ENCODE assay signal across 8 cellular contexts in the genomic region with DNA sequence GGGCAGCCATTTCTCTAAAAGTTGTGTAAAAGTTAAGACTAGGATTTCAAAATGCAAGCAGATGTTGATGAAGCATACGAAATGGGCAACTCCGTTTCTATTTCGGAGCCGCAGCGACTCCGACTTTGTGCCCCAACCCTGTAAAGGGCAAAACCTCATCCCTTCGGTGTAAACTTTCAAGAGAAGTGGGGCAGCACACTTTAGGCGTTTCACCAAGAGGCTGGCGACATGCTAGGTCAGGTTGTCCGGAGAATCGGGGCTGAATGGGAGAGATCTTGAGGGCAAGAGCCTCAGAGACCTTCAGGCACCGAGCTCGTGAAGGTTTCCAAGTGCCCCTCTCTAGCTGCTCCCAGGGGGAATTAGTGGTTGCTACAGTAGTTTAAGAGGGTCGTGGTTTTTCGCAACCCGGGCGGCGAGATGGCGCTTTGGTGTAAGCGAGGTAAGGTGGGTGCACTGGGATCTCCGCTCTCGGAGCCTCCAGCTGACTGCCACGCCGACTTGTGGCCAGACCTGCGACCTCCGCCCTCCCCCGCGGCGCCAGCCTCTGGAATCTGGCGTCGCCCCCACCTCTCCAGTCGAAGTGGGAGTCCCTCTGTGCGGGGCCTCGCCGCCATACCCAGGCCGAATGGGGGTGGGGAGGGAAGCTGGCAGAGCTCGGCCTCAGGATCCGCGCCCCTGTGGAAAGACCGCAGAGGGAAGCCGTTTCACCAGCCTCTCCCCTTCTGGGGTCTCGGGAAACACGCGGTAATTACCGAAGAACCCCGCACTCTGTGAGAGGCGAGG. TPM values are rescaled to one million over a fixed set of nuclear protein-coding genes. Genes with fewer than 3 reads are reported as not detected.
A peak's percentile ranks its signal among the peaks of the same experiment; 100 is the strongest.
DNase-seq lines count a peak whose midpoint lies in the region; ATAC-seq and TF ChIP-seq lines count a peak whose summit lies in the region.

No MANE protein-coding gene starts in this region.

- H3K9me3 ChIP-seq in SJCRH30 (replicated peaks), result no peaks in the 10 kb centered on the region
- no peaks in the 10 kb centered on the region for H3K9me3 ChIP-seq in left ventricle myocardium inferior (replicated peaks)
- no peaks in the 10 kb centered on the region for H3K9me3 ChIP-seq in psoas muscle

- H3K4me1 Mint-ChIP-seq in activated naive CD8-positive, alpha-beta T cell treated with anti-CD3 and anti-CD28 coated beads, Interleukin-2, amount 50 U/mL, for 24 hours, result peaks cover 45% of the 10 kb centered on the region

- ATAC-seq in GM19438 (IDR thresholded peaks at IDR 0.05; ENCODE audit: low read depth, unreplicated experiment) (peak; percentile 20), psoas muscle (peak; percentile 66 to 82 (median 73))
- ATAC-seq in activated naive CD8-positive, alpha-beta T cell treated with anti-CD3 and anti-CD28 coated beads, Interleukin-2, amount 50 U/mL, for 24 hours, result peak; percentile 5

- no peaks in the 10 kb centered on the region for H3K27me3 ChIP-seq in SJCRH30
- H3K27me3 ChIP-seq in left ventricle myocardium inferior (ENCODE audit: low read depth), result no peaks in the 10 kb centered on the region
- no peaks in the 10 kb centered on the region for H3K27me3 ChIP-seq in psoas muscle (ENCODE audit: insufficient read depth in 3 of 3, low read length in 2 of 3)

- DNase-seq in C1 segment of cervical spinal cord (lab: John Stamatoyannopoulos, UW), result peak in 11 of 14 donors; percentile 68 to 90 (median 84)
- DNase-seq in HK-2 (ENCODE audit: unreplicated experiment), result peak; percentile 82
- peak; percentile 73 to 79 for DNase-seq in SJCRH30
- peak; percentile 63 for DNase-seq in activated naive CD8-positive, alpha-beta T cell treated with anti-CD3 and anti-CD28 coated beads, Interleukin-2, amount 50 U/mL, for 24 hours
- peak; percentile 74 for DNase-seq in left ventricle myocardium inferior
- peak; percentile 78 to 88 for DNase-seq in psoas muscle
- no peak for DNase-seq in GM19240 (ENCODE audit: insufficient read length, low spot score)

- peak overlapping the region; percentile 96 for H3K4me3 Mint-ChIP-seq in activated naive CD8-positive, alpha-beta T cell treated with anti-CD3 and anti-CD28 coated beads, Interleukin-2, amount 50 U/mL, for 24 hours

- peak overlapping the region; percentile 96 for H3K27ac Mint-ChIP-seq in activated naive CD8-positive, alpha-beta T cell treated with anti-CD3 and anti-CD28 coated beads, Interleukin-2, amount 50 U/mL, for 24 hours

- 0 to 1% (median 0%) methylated on average over 38 to 47 of the region's 47 CpGs for WGBS in psoas muscle, 3 donors

- H3K36me3 ChIP-seq in SJCRH30 (no peaks in the 10 kb centered on the region), left ventricle myocardium inferior (no peaks in the 10 kb centered on the region), psoas muscle (ENCODE audit: insufficient read depth in 1 of 2, low read depth in 1 of 2) (peaks cover 0 to 29% of the 10 kb centered on the region in 2 donors)

- H3K4me1 ChIP-seq in SJCRH30 (no peaks in the 10 kb centered on the region; the same call in 1 of the 2 replicates), left ventricle myocardium inferior (peaks cover 64% of the 10 kb centered on the region), psoas muscle (peaks cover 46% of the 10 kb centered on the region)

- peaks cover 18% of the 10 kb centered on the region for H3K36me3 Mint-ChIP-seq in activated naive CD8-positive, alpha-beta T cell treated with anti-CD3 and anti-CD28 coated beads, Interleukin-2, amount 50 U/mL, for 24 hours (ENCODE audit: low read depth)

- H3K4me3 ChIP-seq in SJCRH30 (peak overlapping the region; percentile 90), left ventricle myocardium inferior (peak overlapping the region; percentile 89), psoas muscle (peak overlapping the region; percentile 82)

- peak overlapping the region; percentile 98 for H3K27ac ChIP-seq in SJCRH30
- H3K27ac ChIP-seq in left ventricle myocardium inferior (replicated peaks), result peak overlapping the region; percentile 100
- peak overlapping the region; percentile 100 for H3K27ac ChIP-seq in psoas muscle

- intact Hi-C loops in left ventricle myocardium inferior (cut with micrococcal nuclease) (no loop called here), psoas muscle (cut with DNase I) (loop anchor here (1.0 kb wide), 1 partner anchor 11 kb away; no protein-coding TSS in a partner anchor)

- H3K27me3 Mint-ChIP-seq in activated naive CD8-positive, alpha-beta T cell treated with anti-CD3 and anti-CD28 coated beads, Interleukin-2, amount 50 U/mL, for 24 hours, result no peaks in the 10 kb centered on the region

- H3K9me3 Mint-ChIP-seq in activated naive CD8-positive, alpha-beta T cell treated with anti-CD3 and anti-CD28 coated beads, Interleukin-2, amount 50 U/mL, for 24 hours, result no peaks in the 10 kb centered on the region

- TF ChIP-seq CTCF in left ventricle myocardium inferior (IDR thresholded peaks at IDR 0.05; ENCODE audit: borderline replicate concordance), result peak; percentile 50
- TF ChIP-seq CTCF in psoas muscle (IDR thresholded peaks at IDR 0.05), result peak; percentile 17

RNA-seq across cellular contexts. Expression of a gene that starts 1.0 kb away (rescaled TPM):
- total RNA-seq in SJCRH30 (2014; rRNA removed; shearing (Covaris generic)), result 6.2 and 6.3 TPM in 2 replicates
- total RNA-seq in left ventricle myocardium inferior (7.0 TPM), psoas muscle (10 to 100 TPM; 13.7 to 47.1 (median 33.4) TPM)
- 10 to 100 TPM in 2 of 3 donors, 1 to 10 TPM in 1; 8.2 to 69.5 (median 62.7) TPM for polyA plus RNA-seq in psoas muscle

RNA-seq across cellular contexts. Expression of a gene that starts 12.4 kb away (rescaled TPM):
- 9.7 and 10.5 TPM in 2 replicates for total RNA-seq in SJCRH30 (2014; rRNA removed; shearing (Covaris generic))
- total RNA-seq in left ventricle myocardium inferior (28.8 TPM), psoas muscle (10 to 100 TPM; 21.3 to 52.2 (median 31.5) TPM)
- polyA plus RNA-seq in psoas muscle, result 100 to 1,000 TPM in 1 of 3 donors, 10 to 100 TPM in 1, 1 to 10 TPM in 1; 9.5 to 127 (median 22.0) TPM

RNA-seq across cellular contexts. Expression of a gene that starts 25.2 kb away (rescaled TPM):
- 0.33 and 0.61 TPM in 2 replicates for total RNA-seq in SJCRH30 (2014; rRNA removed; shearing (Covaris generic))
- 6.4 TPM for total RNA-seq in left ventricle myocardium inferior
- total RNA-seq in psoas muscle, result 1 to 10 TPM; 3.9 to 8.2 (median 5.1) TPM
- 1 to 10 TPM; 2.7 to 5.2 (median 4.4) TPM for polyA plus RNA-seq in psoas muscle

RNA-seq across cellular contexts. Expression of a gene that starts 28.4 kb away (rescaled TPM):
- 5.8 and 8.2 TPM in 2 replicates for total RNA-seq in SJCRH30 (2014; rRNA removed; shearing (Covaris generic))
- 146 TPM for total RNA-seq in left ventricle myocardium inferior
- 100 to 1,000 TPM in 2 of 4 donors, 10 to 100 TPM in 2; 69.8 to 217 (median 122) TPM for total RNA-seq in psoas muscle
- 100 to 1,000 TPM in 2 of 3 donors, 10 to 100 TPM in 1; 57.0 to 171 (median 170) TPM for polyA plus RNA-seq in psoas muscle

Comparison
In these comparisons a context has a peak if more than half of its experiments do, and no peak if none do; other contexts are left out.
1. ATAC-seq: peak in every context shown above with its lines; median percentile 73 in psoas muscle; 20 in GM19438; 5 in activated naive CD8-positive, alpha-beta T cell treated with anti-CD3 and anti-CD28 coated beads, Interleukin-2, amount 50 U/mL, for 24 hours.